Comparison of ENCODE assay signal across 19 cellular contexts in genomic region chr7:128120976-128121490, GRCh38.
"Had no signal": no experiment of that assay in that cellular context is flagged by ENCODE, and none has a peak within 500 bp of the region (broad histone marks: within the 10 kb centered on the region; RNA-seq: fewer than 3 reads in every experiment).

No MANE protein-coding gene starts in this region.

- ATAC-seq: activated T-cell treated with anti-CD3 and anti-CD28 coated beads, Interleukin-2, amount 50 U/mL, for 4 hours had no signal

- H3K4me3 Mint-ChIP-seq: activated naive CD8-positive, alpha-beta T cell; activated T-cell treated with anti-CD3 and anti-CD28 coated beads, Interleukin-2, amount 50 U/mL, for 4 hours; brain had no signal

- H3K27me3 ChIP-seq: right lobe of liver, thyroid gland had no signal

- H3K9me3 Mint-ChIP-seq: activated T-cell treated with anti-CD3 and anti-CD28 coated beads, Interleukin-2, amount 50 U/mL, for 4 hours; nephron had no signal

- H3K4me3 ChIP-seq: right lobe of liver, thyroid gland had no signal

- H3K27ac Mint-ChIP-seq: activated naive CD8-positive, alpha-beta T cell; brain had no signal

- H3K27ac ChIP-seq: psoas muscle, right lobe of liver, stomach, thyroid gland had no signal

- H3K36me3 ChIP-seq: right lobe of liver, stomach, thyroid gland had no signal

- H3K4me1 ChIP-seq: psoas muscle, right lobe of liver, stomach, thyroid gland had no signal

- H3K36me3 Mint-ChIP-seq: activated naive CD8-positive, alpha-beta T cell; brain had no signal

- H3K9me3 ChIP-seq: psoas muscle, right lobe of liver, stomach, thyroid gland had no signal

- DNase-seq: activated CD4-positive, alpha-beta T cell treated with anti-CD3 and anti-CD28 coated beads, Interleukin-2, amount 50 U/mL, for 48 hours; activated CD4-positive, CD25-positive, alpha-beta regulatory T cell treated with anti-CD3 and anti-CD28 coated beads, Interleukin-2, amount 50 U/mL, for 72 hours; activated gamma-delta T cell treated with Interleukin-2 at 50 U/mL for 16 hours; activated T-cell treated with anti-CD3 and anti-CD28 coated beads, Interleukin-2, amount 50 U/mL, for 4 hours; central memory CD4-positive, alpha-beta T cell; cortex of kidney; effector CD8-positive, alpha-beta T cell; foreskin fibroblast; glutamatergic neuron; stimulated activated CD4-positive, alpha-beta T cell treated with anti-CD3 and anti-CD28 coated beads, Interleukin-2, amount 100 ng/mL, for 24 hours; stomach; T-helper 1 cell; T1000 had no signal

- H3K27me3 Mint-ChIP-seq: activated naive CD8-positive, alpha-beta T cell had no signal
